1 cellular context compared by ENCODE assay signal in the genomic region with DNA sequence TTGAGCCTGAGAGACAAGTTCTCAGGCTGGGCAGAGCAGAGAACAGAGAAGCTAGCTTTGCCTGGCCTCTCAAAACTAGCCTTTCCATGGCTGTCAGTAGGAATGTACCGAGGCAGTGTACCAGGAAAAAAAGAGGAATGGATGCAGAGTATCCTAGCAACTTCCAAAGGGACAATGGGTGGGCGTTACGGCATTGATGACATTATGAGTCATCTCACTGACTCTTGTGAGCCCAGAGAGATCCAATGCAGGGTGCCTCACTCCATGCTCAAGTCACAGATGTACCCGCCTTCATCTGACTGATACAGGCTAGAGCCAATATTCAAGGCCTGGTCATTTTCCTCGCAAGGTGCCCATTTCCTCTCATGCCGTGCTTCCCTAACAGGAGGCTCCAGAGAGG.
TF ChIP-seq lines count a peak whose summit lies in the region.

No MANE protein-coding gene starts in this region.

TF ChIP-seq in IMR-90, 13 proteins besides CTCF, POLR2A, EP300 and RAD21:
- TF ChIP-seq MAZ (IDR thresholded peaks at IDR 0.05; ENCODE audit: borderline replicate concordance, low read depth, low read length) (no peak), FOS (IDR thresholded peaks at IDR 0.05; ENCODE audit: low read depth, low read length) (no peak), SMC3 (IDR thresholded peaks at IDR 0.05; ENCODE audit: low read depth, low read length) (no peak), RFX5 (IDR thresholded peaks at IDR 0.05; ENCODE audit: low read depth, low read length) (no peak), MXI1 (IDR thresholded peaks at IDR 0.05; ENCODE audit: borderline replicate concordance, low read depth, low read length) (no peak), MAFK (IDR thresholded peaks at IDR 0.05; ENCODE audit: low read depth, low read length) (no peak), CEBPB (IDR thresholded peaks at IDR 0.05; ENCODE audit: low read depth, low read length) (no peak), BHLHE40 (IDR thresholded peaks at IDR 0.05; ENCODE audit: low read depth, low read length) (no peak), CHD1 (IDR thresholded peaks at IDR 0.05; ENCODE audit: low read depth, low read length) (no peak), RCOR1 (IDR thresholded peaks at IDR 0.05; ENCODE audit: insufficient replicate concordance, low read length) (no peak), NFE2L2 (IDR thresholded peaks at IDR 0.05; ENCODE audit: low read depth, low read length) (no peak)
- TF ChIP-seq, protein P1, sequence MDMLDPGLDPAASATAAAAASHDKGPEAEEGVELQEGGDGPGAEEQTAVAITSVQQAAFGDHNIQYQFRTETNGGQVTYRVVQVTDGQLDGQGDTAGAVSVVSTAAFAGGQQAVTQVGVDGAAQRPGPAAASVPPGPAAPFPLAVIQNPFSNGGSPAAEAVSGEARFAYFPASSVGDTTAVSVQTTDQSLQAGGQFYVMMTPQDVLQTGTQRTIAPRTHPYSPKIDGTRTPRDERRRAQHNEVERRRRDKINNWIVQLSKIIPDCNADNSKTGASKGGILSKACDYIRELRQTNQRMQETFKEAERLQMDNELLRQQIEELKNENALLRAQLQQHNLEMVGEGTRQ (IDR thresholded peaks at IDR 0.05; ENCODE audit: low read depth, low read length), result no peak
- TF ChIP-seq, protein P2, sequence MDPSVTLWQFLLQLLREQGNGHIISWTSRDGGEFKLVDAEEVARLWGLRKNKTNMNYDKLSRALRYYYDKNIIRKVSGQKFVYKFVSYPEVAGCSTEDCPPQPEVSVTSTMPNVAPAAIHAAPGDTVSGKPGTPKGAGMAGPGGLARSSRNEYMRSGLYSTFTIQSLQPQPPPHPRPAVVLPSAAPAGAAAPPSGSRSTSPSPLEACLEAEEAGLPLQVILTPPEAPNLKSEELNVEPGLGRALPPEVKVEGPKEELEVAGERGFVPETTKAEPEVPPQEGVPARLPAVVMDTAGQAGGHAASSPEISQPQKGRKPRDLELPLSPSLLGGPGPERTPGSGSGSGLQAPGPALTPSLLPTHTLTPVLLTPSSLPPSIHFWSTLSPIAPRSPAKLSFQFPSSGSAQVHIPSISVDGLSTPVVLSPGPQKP (IDR thresholded peaks at IDR 0.05; ENCODE audit: borderline replicate concordance, low read depth, low read length), result no peak
